9 cellular contexts compared by ENCODE assay signal in the genomic region with DNA sequence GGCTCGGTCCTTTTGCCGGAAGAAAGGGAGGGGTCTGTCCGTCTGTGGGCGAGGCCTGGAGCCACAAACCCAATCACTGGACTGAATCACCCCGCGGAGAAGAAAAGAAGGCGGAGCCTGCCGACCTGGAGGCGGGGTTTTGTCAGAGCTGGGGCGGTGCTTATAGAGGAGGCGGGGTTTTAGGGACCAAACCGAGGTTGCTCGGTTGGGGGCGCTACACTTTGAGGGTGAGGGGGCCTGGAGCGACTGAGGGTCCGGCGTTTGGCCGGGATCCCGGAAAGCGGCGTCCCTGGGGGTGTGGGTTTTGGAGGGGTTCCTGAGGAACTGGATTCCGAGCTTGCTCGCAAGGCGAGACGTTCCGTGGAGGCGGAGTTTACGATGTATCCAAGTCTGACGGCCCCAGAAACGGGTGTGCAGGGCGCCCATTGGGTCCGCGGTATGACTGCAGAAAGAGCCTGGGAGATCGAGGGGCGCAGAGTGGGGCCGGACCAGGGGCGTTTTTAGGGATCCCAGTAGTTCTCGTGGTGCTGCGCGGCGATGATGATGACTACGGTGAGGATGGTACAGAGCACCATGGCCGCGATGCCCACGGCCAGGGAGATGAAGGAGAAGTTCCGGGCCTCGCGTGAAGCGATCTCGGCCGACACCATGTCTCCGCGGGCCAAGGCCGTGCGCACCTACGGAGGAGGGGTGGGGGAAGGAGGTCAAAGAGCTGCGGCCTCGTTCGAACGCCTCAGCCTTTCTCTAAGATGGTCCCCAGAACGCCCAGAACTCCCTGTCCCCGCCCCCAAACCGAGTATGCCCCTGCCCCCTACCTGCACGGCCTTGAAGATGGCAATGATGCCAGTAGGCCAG. TPM values are rescaled to one million over a fixed set of nuclear protein-coding genes. Genes with fewer than 3 reads are reported as not detected.
DNase-seq lines count a peak whose midpoint lies in the region; ATAC-seq and TF ChIP-seq lines count a peak whose summit lies in the region.
"Had no signal": no experiment of that assay in that cellular context is flagged by ENCODE, and none has a peak within 500 bp of the region (broad histone marks: within the 10 kb centered on the region; RNA-seq: fewer than 3 reads in every experiment).

No MANE protein-coding gene starts in this region.

- intact Hi-C loops in sciatic nerve (cut with DNase I), result no loop called here

- CTCF ChIA-PET in HEK293T (lab: Yijun Ruan, JAX), result no interaction called here

- POLR2A ChIA-PET in HEK293T (lab: Yijun Ruan, JAX), result no interaction called here

- peak; percentile 37 for ATAC-seq in sciatic nerve
- no peak for ATAC-seq in HG03139 (IDR thresholded peaks at IDR 0.05; ENCODE audit: unreplicated experiment)
- no peak for ATAC-seq in HG03025 (IDR thresholded peaks at IDR 0.05; ENCODE audit: low FRiP score, unreplicated experiment)
- no peak for ATAC-seq in GM21825 (IDR thresholded peaks at IDR 0.05; ENCODE audit: unreplicated experiment)

- DNase-seq in HEK293T (ENCODE audit: extremely low spot score) (peak; percentile 48), activated T-cell treated with anti-CD3 and anti-CD28 coated beads for 4 hours (peak; percentile 62), foreskin melanocyte (peak; percentile 73), sciatic nerve (ENCODE audit: low spot score) (peak; percentile 87), T1000 (lab: John Stamatoyannopoulos, UW) (no peak)

TF ChIP-seq in HEK293T, 16 proteins besides CTCF, POLR2A, EP300 and RAD21:
- TF ChIP-seq FOXA1 (IDR thresholded peaks at IDR 0.05) (no peak), SUZ12 (IDR thresholded peaks at IDR 0.05) (no peak), NFRKB (IDR thresholded peaks at IDR 0.05) (no peak), ELF4 (IDR thresholded peaks at IDR 0.05) (no peak), CTBP1 (IDR thresholded peaks at IDR 0.05; ENCODE audit: borderline replicate concordance) (no peak), LEF1 (IDR thresholded peaks at IDR 0.05; ENCODE audit: borderline replicate concordance) (no peak), ARNT (IDR thresholded peaks at IDR 0.05) (no peak), SP1 (IDR thresholded peaks at IDR 0.05) (no peak), L3MBTL2 (conservative IDR thresholded peaks at IDR 0.05) (no peak), ZNF384 (IDR thresholded peaks at IDR 0.05) (no peak), FOXM1 (IDR thresholded peaks at IDR 0.05; ENCODE audit: borderline replicate concordance) (no peak), HDGF (IDR thresholded peaks at IDR 0.05; ENCODE audit: borderline replicate concordance) (no peak), TARDBP (IDR thresholded peaks at IDR 0.05) (no peak), BHLHE40 (IDR thresholded peaks at IDR 0.05; ENCODE audit: borderline replicate concordance) (no peak), FOXK2 (IDR thresholded peaks at IDR 0.05) (no peak)
- TF ChIP-seq, protein P1, sequence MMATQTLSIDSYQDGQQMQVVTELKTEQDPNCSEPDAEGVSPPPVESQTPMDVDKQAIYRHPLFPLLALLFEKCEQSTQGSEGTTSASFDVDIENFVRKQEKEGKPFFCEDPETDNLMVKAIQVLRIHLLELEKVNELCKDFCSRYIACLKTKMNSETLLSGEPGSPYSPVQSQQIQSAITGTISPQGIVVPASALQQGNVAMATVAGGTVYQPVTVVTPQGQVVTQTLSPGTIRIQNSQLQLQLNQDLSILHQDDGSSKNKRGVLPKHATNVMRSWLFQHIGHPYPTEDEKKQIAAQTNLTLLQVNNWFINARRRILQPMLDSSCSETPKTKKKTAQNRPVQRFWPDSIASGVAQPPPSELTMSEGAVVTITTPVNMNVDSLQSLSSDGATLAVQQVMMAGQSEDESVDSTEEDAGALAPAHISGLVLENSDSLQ (IDR thresholded peaks at IDR 0.05), result no peak

RNA-seq across cellular contexts. Expression of gene PRRT1, which starts 2.8 kb away (rescaled TPM):
- 6.1 TPM for total RNA-seq in sciatic nerve

RNA-seq across cellular contexts. Expression of gene PPT2, which starts 5.0 kb away (rescaled TPM):
- total RNA-seq in sciatic nerve, result 38.8 TPM

RNA-seq across cellular contexts. Expression of gene EGFL8, which starts 15.4 kb away (rescaled TPM):
- 312 TPM for total RNA-seq in sciatic nerve

RNA-seq across cellular contexts. Expression of gene FKBPL, which starts 18.9 kb away (rescaled TPM):
- total RNA-seq in sciatic nerve, result 2.8 TPM
- total RNA-seq: ascending aorta had no signal

RNA-seq across cellular contexts. Expression of gene ATF6B, which starts 20.9 kb away (rescaled TPM):
- total RNA-seq in sciatic nerve, result 88.4 TPM
